ENCODE assay signal across 9 cellular contexts in the genomic region with DNA sequence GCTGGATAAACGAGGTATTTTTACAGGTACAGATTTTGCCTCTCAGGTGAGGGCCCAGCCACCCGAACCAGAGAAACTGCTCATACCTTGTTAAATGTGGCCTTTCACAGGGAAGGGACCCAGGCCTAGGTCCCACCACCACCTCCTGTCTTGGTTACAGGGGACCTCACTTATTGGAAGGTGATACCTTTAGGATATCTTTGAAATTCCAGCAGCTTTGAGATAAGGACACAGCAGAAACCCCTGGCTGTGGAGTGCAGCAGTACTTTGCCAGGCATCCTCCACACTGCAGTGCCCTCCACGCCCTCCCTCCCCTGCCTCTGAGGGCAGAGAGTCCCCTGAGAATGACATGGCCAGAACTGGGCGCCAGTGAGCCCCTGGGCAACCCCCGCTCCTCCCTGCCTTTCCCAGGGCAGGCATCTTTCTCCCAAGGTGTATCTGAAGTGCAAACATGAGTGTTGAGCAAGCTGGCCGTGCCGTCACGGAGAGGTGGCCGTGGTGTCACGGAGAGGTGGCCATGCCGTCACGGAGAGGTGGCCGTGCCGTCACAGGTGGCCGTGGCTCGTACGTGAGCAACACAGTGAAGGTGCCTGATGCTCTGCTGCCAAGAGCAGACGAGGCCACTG.
A peak's percentile ranks its signal among the peaks of the same experiment; 100 is the strongest.
DNase-seq lines count a peak whose midpoint lies in the region; ATAC-seq and TF ChIP-seq lines count a peak whose summit lies in the region.
"Had no signal": no experiment of that assay in that cellular context is flagged by ENCODE, and none has a peak within 500 bp of the region (broad histone marks: within the 10 kb centered on the region; RNA-seq: fewer than 3 reads in every experiment).

No MANE protein-coding gene starts in this region.

- no peak for DNase-seq in activated naive CD8-positive, alpha-beta T cell treated with anti-CD3 and anti-CD28 coated beads, Interleukin-2, amount 50 U/mL, for 24 hours
- DNase-seq in psoas muscle (peak in 1 of 2 donors; percentile 51), T1000 (lab: John Stamatoyannopoulos, UW) (no peak), KG1 (lab: John Stamatoyannopoulos, UW) (no peak), NCI-H1105 (lab: John Stamatoyannopoulos, UW) (no peak), NCI-H2107 treated with DMSO at 0.1 percent for 48 hours (lab: John Stamatoyannopoulos, UW; ENCODE audit: unreplicated experiment) (no peak)
- DNase-seq: effector CD8-positive, alpha-beta T cell had no signal

- peak overlapping the region; percentile 97 for H3K27ac Mint-ChIP-seq in activated naive CD8-positive, alpha-beta T cell treated with anti-CD3 and anti-CD28 coated beads, Interleukin-2, amount 50 U/mL, for 24 hours

- H3K4me1 ChIP-seq in psoas muscle, result peaks cover 38% of the 10 kb centered on the region

- H3K9me3 ChIP-seq in psoas muscle, result no peaks in the 10 kb centered on the region

- intact Hi-C loops in psoas muscle (cut with DNase I), result no loop called here

- 91 to 93% (median 92%) methylated on average over 18 of the region's 18 CpGs for WGBS in psoas muscle, 3 donors

- H3K27me3 ChIP-seq in psoas muscle (ENCODE audit: insufficient read depth in 3 of 3, low read length in 2 of 3), result no peaks in the 10 kb centered on the region

- peak overlapping the region; percentile 15 for H3K4me3 ChIP-seq in psoas muscle

- TF ChIP-seq CTCF in psoas muscle (IDR thresholded peaks at IDR 0.05), result no peak

- peak overlapping the region; percentile 96 for H3K27ac ChIP-seq in psoas muscle

- ATAC-seq in GM18907 (IDR thresholded peaks at IDR 0.05; ENCODE audit: unreplicated experiment) (peak; percentile 22), HG03095 (IDR thresholded peaks at IDR 0.05; ENCODE audit: unreplicated experiment) (peak; percentile 11), psoas muscle (no peak)
- peak; percentile 16 for ATAC-seq in activated naive CD8-positive, alpha-beta T cell treated with anti-CD3 and anti-CD28 coated beads, Interleukin-2, amount 50 U/mL, for 24 hours

- H3K4me1 Mint-ChIP-seq in activated naive CD8-positive, alpha-beta T cell treated with anti-CD3 and anti-CD28 coated beads, Interleukin-2, amount 50 U/mL, for 24 hours, result peaks cover 71% of the 10 kb centered on the region

- peaks cover 0 to 6% of the 10 kb centered on the region in 2 donors for H3K36me3 ChIP-seq in psoas muscle (ENCODE audit: insufficient read depth in 1 of 2, low read depth in 1 of 2)

- peak overlapping the region; percentile 55 for H3K4me3 Mint-ChIP-seq in activated naive CD8-positive, alpha-beta T cell treated with anti-CD3 and anti-CD28 coated beads, Interleukin-2, amount 50 U/mL, for 24 hours

- H3K36me3 Mint-ChIP-seq in activated naive CD8-positive, alpha-beta T cell treated with anti-CD3 and anti-CD28 coated beads, Interleukin-2, amount 50 U/mL, for 24 hours (ENCODE audit: low read depth), result peaks cover 38% of the 10 kb centered on the region

- no peaks in the 10 kb centered on the region for H3K9me3 Mint-ChIP-seq in activated naive CD8-positive, alpha-beta T cell treated with anti-CD3 and anti-CD28 coated beads, Interleukin-2, amount 50 U/mL, for 24 hours

- no peaks in the 10 kb centered on the region for H3K27me3 Mint-ChIP-seq in activated naive CD8-positive, alpha-beta T cell treated with anti-CD3 and anti-CD28 coated beads, Interleukin-2, amount 50 U/mL, for 24 hours

Comparison
In these comparisons a context has a peak if more than half of its experiments do, and no peak if none do; other contexts are left out.
1. ATAC-seq: peak in GM18907 (single experiment), HG03095 (single experiment) and activated naive CD8-positive, alpha-beta T cell treated with anti-CD3 and anti-CD28 coated beads, Interleukin-2, amount 50 U/mL, for 24 hours (single experiment); none in psoas muscle (0 of 4).